ENCODE assay signal across 26 cellular contexts in genomic region chr17:82000803-82001649, GRCh38. TPM values are rescaled to one million over a fixed set of nuclear protein-coding genes. Genes with fewer than 3 reads are reported as not detected.
DNase-seq lines count a peak whose midpoint lies in the region; ATAC-seq, FAIRE-seq and TF ChIP-seq lines count a peak whose summit lies in the region.
"Had no signal": no experiment of that assay in that cellular context is flagged by ENCODE, and none has a peak within 500 bp of the region (broad histone marks: within the 10 kb centered on the region; RNA-seq: fewer than 3 reads in every experiment).

No MANE protein-coding gene starts in this region.

- RAD21 ChIA-PET in GM12878 (lab: Charles Lee; ENCODE audit: unreplicated experiment): interaction anchor here (0.7 kb wide), 1 partner anchor 197 kb away, joined by 3 read pairs; no protein-coding TSS in a partner anchor

- in situ Hi-C loops in GM12878 (cut with MboI): no loop called here

- H3K27ac ChIP-seq in BLaER1 (peak overlapping the region; percentile 32; the same call in 1 of the 2 replicates), GM12878 (ENCODE audit: control insufficient read depth, insufficient read depth) (no peak overlapping the region), aorta (ENCODE audit: low read depth in 1 of 2, low read length in 2 of 2) (no peak overlapping the region), right atrium auricular region (no peak overlapping the region)
- H3K27ac ChIP-seq: esophagus muscularis mucosa, parathyroid adenoma, sigmoid colon, SJSA1, upper lobe of right lung had no signal

- TF ChIP-seq POLR2A in GM12878 (IDR thresholded peaks at IDR 0.05; ENCODE audit: low read depth, low read length): 0 out of 2 replicates have a peak, but pooled peaks have one; percentile 15

- H3K4me1 ChIP-seq in BLaER1 (peaks cover 80% of the 10 kb centered on the region), GM12878 (ENCODE audit: control insufficient read depth, insufficient read depth, low read length) (no peaks in the 10 kb centered on the region), aorta (ENCODE audit: control insufficient read depth in 1 of 2, insufficient read depth in 2 of 2, low read length in 2 of 2) (no peaks in the 10 kb centered on the region), right atrium auricular region (peaks cover 0 to 22% of the 10 kb centered on the region in 2 donors)
- H3K4me1 ChIP-seq: parathyroid adenoma, upper lobe of right lung had no signal

- WGBS in GM12878 (ENCODE audit: insufficient coverage, insufficient replicate concordance, low lambda C conversion rate, missing lambda C conversion rate): 82% methylated on average over 33 of the region's 35 CpGs
- WGBS in aorta, 2 donors: 92 to 95% methylated on average over 34 to 35 of the region's 35 CpGs

- H3K9me3 ChIP-seq in BLaER1 (no peaks in the 10 kb centered on the region), GM12878 (replicated peaks; ENCODE audit: control insufficient read depth, insufficient read depth, low read length) (no peaks in the 10 kb centered on the region), aorta (ENCODE audit: control insufficient read depth, low read length) (no peaks in the 10 kb centered on the region), right atrium auricular region (no peaks in the 10 kb centered on the region)
- H3K9me3 ChIP-seq: esophagus muscularis mucosa, sigmoid colon, SJSA1, upper lobe of right lung had no signal

- DNase-seq in NCI-H1694 (lab: John Stamatoyannopoulos, UW) (peak; percentile 56), GM12878 (ENCODE audit: low read depth, low spot score) (no peak), myocyte (ENCODE audit: low read depth) (peak; percentile 53), aorta (no peak), right atrium auricular region (ENCODE audit: low spot score) (no peak)
- DNase-seq: activated CD4-positive, alpha-beta T cell treated with anti-CD3 and anti-CD28 coated beads for 48 hours; activated naive CD4-positive, alpha-beta T cell treated with anti-CD3 and anti-CD28 coated beads for 36 hours; activated T-cell treated with anti-CD3 and anti-CD28 coated beads, Interleukin-2, amount 50 U/mL, for 48 hours; amniotic stem cell; foreskin melanocyte; H9; hypothalamus; NCI-H510A; nephron progenitor cell; sigmoid colon; upper lobe of right lung had no signal

- no peak for TF ChIP-seq EP300 in GM12878 (IDR thresholded peaks at IDR 0.05; ENCODE audit: borderline replicate concordance in 1 of 2, control insufficient read depth in 1 of 2, low read depth in 2 of 2, low read length in 2 of 2)

- CTCF ChIA-PET in GM12878 (lab: Yijun Ruan, JAX): no interaction called here

- H3K9ac ChIP-seq in BLaER1 (peak overlapping the region; percentile 1; the same call in 1 of the 2 replicates), GM12878 (ENCODE audit: control insufficient read depth, insufficient read depth, low read length) (no peak overlapping the region)
- H3K9ac ChIP-seq: parathyroid adenoma had no signal

- H3K27me3 ChIP-seq in BLaER1 (peaks cover 18% of the 10 kb centered on the region; the same call in 1 of the 2 replicates), GM12878 (replicated peaks in 1 of 2; ENCODE audit: control insufficient read depth in 2 of 2, insufficient read depth in 2 of 2, low read length in 1 of 2) (no peaks in the 10 kb centered on the region), aorta (ENCODE audit: control insufficient read depth in 1 of 2, insufficient read depth in 2 of 2, low read length in 1 of 2) (no peaks in the 10 kb centered on the region), right atrium auricular region (no peaks in the 10 kb centered on the region)
- H3K27me3 ChIP-seq: esophagus muscularis mucosa, sigmoid colon, SJSA1, upper lobe of right lung had no signal

- ATAC-seq in GM12878 (no peak), HG02759 (IDR thresholded peaks at IDR 0.05; ENCODE audit: unreplicated experiment) (no peak), aorta (ENCODE audit: low FRiP score) (no peak), HG03095 (IDR thresholded peaks at IDR 0.05; ENCODE audit: unreplicated experiment) (no peak)
- ATAC-seq: Panc1 had no signal

- no TSS peak for BruUV-seq in GM12878 (replicated peaks; lab: Mats Ljungman, UMichigan)

- no peaks in the 10 kb centered on the region for H3K79me2 ChIP-seq in GM12878 (ENCODE audit: control insufficient read depth, insufficient read depth, low read length)

- no peak for TF ChIP-seq CTCF in GM12878 (IDR thresholded peaks at IDR 0.05 in 2 of 3, conservative IDR thresholded peaks at IDR 0.05 in 1 of 3; ENCODE audit: control insufficient read depth in 2 of 3, extremely low read depth in 1 of 3, insufficient read depth in 1 of 3, low read depth in 3 of 3, low read length in 3 of 3)
- no peak for TF ChIP-seq CTCF in right atrium auricular region (IDR thresholded peaks at IDR 0.05)

- SMC1A ChIA-PET in GM12878 (lab: Charles Lee; ENCODE audit: uncharacterized antibody, unreplicated experiment): no interaction called here

- H3K4me3 ChIP-seq in BLaER1: peak overlapping the region; percentile 53
- no peak overlapping the region for H3K4me3 ChIP-seq in GM12878
- no peak overlapping the region for H3K4me3 ChIP-seq in aorta (ENCODE audit: low read length in 2 of 2)
- H3K4me3 ChIP-seq in right atrium auricular region: no peak overlapping the region
- H3K4me3 ChIP-seq: esophagus muscularis mucosa, sigmoid colon, SJSA1, upper lobe of right lung had no signal

- H2AFZ ChIP-seq in GM12878 (ENCODE audit: control insufficient read depth, low read depth, low read length): no peak overlapping the region
- H2AFZ ChIP-seq: parathyroid adenoma had no signal

- POLR2A ChIA-PET in GM12878 (lab: Charles Lee): no interaction called here

- no peak for FAIRE-seq in GM12878 (lab: Jason Lieb, UNC)
- FAIRE-seq: A204.1, bronchial epithelial cell, colon had no signal

- peaks cover 76% of the 10 kb centered on the region for H4K20me1 ChIP-seq in BLaER1
- H4K20me1 ChIP-seq in GM12878 (ENCODE audit: control insufficient read depth, insufficient read depth): no peaks in the 10 kb centered on the region

- H3K36me3 ChIP-seq in BLaER1: 0 out of 2 replicates have a peak, but pooled peaks cover 6% of the 10 kb centered on the region
- peaks cover 0 to 3% of the 10 kb centered on the region in 2 experiments; a peak in 2 of 4 replicates for H3K36me3 ChIP-seq in GM12878 (ENCODE audit: control insufficient read depth in 2 of 2, insufficient read depth in 2 of 2, low read length in 1 of 2)
- no peaks in the 10 kb centered on the region for H3K36me3 ChIP-seq in aorta (ENCODE audit: control insufficient read depth in 1 of 2, insufficient read depth in 2 of 2, low read length in 1 of 2)
- no peaks in the 10 kb centered on the region for H3K36me3 ChIP-seq in right atrium auricular region

- peak overlapping the region; percentile 95 for H3K4me2 ChIP-seq in BLaER1
- H3K4me2 ChIP-seq in GM12878 (ENCODE audit: control insufficient read depth, insufficient read depth): no peak overlapping the region

- TF ChIP-seq RAD21 in GM12878 (IDR thresholded peaks at IDR 0.05; ENCODE audit: insufficient read depth, low read depth, low read length): no peak

- intact Hi-C loops in GM12878 (cut with micrococcal nuclease; ENCODE audit: unreplicated experiment) (no loop called here), aorta (cut with DNase I) (no loop called here)

RNA-seq across cellular contexts. Expression of gene CENPX, which starts 21.7 kb away (rescaled TPM):
- total RNA-seq in GM12878 (2013; cell fraction: nucleolus; rRNA removed): 11.1 and 12.5 TPM in 2 replicates
- total RNA-seq in GM12878 (2014; rRNA removed) (84.0 and 101 TPM in 2 replicates), GM12878 (2014; rRNA removed; fragmentation: Illumina TruSeq; extraction: Trizol) (36.1 and 39.4 TPM in 2 replicates), GM12878 (2021) (84.0 and 89.0 TPM in 2 replicates), myocyte (50.0 and 61.8 TPM in 2 replicates), aorta (10 to 100 TPM; 31.0 to 33.2 TPM), right atrium auricular region (10 to 100 TPM; 36.5 to 47.6 TPM)
- polyA plus RNA-seq in GM12878 (2011; ENCODE audit: low read depth): 25.7 TPM
- polyA plus RNA-seq in GM12878 (2011; rRNA removed) (29.3 and 54.8 TPM in 2 replicates), GM12878 (2014; fragmentation: Illumina TruSeq; extraction: Trizol) (4.1 and 26.8 TPM in 2 replicates), GM12878 (2014; fragmentation: Nextera tagmentation; extraction: Ambion mirVana) (10 to 100 TPM; 11.7 to 39.3 TPM), GM12878 (2014; rRNA removed) (111 and 113 TPM in 2 replicates), GM12878 (2016; fragmentation: Nextera tagmentation; extraction: Ambion mirVana) (100 to 1,000 TPM; 181 to 182 TPM), aorta (100 to 1,000 TPM; 109 TPM)
- 67.3 and 105 TPM in 2 replicates for polyA plus RNA-seq in GM12878 (2011; cell fraction: cytosol; rRNA removed)
- 77.9 and 82.8 TPM in 2 replicates for polyA plus RNA-seq in GM12878 (2011; cell fraction: nucleus; rRNA removed)
- 34.3 and 37.6 TPM in 2 replicates for polyA plus RNA-seq in GM12878 (2012)
- polyA minus RNA-seq in GM12878 (2011; rRNA and poly(A)+ RNA removed): 10.0 and 21.6 TPM in 2 replicates
- 10.6 and 11.4 TPM in 2 replicates for polyA minus RNA-seq in GM12878 (2011; cell fraction: cytosol; rRNA and poly(A)+ RNA removed)
- 12.7 and 15.8 TPM in 2 replicates for polyA minus RNA-seq in GM12878 (2011; cell fraction: nucleus; rRNA and poly(A)+ RNA removed)
- 47.5 TPM for polyA plus RNA-seq in myocyte (2012)

RNA-seq across cellular contexts. Expression of gene LRRC45, which starts 22.1 kb away (rescaled TPM):
- 22.5 and 23.4 TPM in 2 replicates for total RNA-seq in GM12878 (2013; cell fraction: nucleolus; rRNA removed)
- 18.6 and 24.2 TPM in 2 replicates for total RNA-seq in GM12878 (2014; rRNA removed)
- 5.9 and 8.9 TPM in 2 replicates for total RNA-seq in GM12878 (2014; rRNA removed; fragmentation: Illumina TruSeq; extraction: Trizol)
- total RNA-seq in GM12878 (2021): 24.9 and 27.7 TPM in 2 replicates
- polyA plus RNA-seq in GM12878 (2011; ENCODE audit: low read depth): 2.2 TPM
- polyA plus RNA-seq in GM12878 (2011; rRNA removed): 4.5 and 7.7 TPM in 2 replicates
- 7.3 and 16.6 TPM in 2 replicates for polyA plus RNA-seq in GM12878 (2011; cell fraction: cytosol; rRNA removed)
- 72.6 and 103 TPM in 2 replicates for polyA plus RNA-seq in GM12878 (2011; cell fraction: nucleus; rRNA removed)
- 8.6 and 9.9 TPM in 2 replicates for polyA plus RNA-seq in GM12878 (2012)
- polyA plus RNA-seq in GM12878 (2014; fragmentation: Illumina TruSeq; extraction: Trizol): 2.5 and 3.6 TPM in 2 replicates
- under 1 TPM; 0.03 to 0.05 TPM for polyA plus RNA-seq in GM12878 (2014; fragmentation: Nextera tagmentation; extraction: Ambion mirVana)
- polyA plus RNA-seq in GM12878 (2014; rRNA removed): 24.2 and 24.4 TPM in 2 replicates
- 10 to 100 TPM; 12.0 to 13.4 TPM for polyA plus RNA-seq in GM12878 (2016; fragmentation: Nextera tagmentation; extraction: Ambion mirVana)
- 4.2 and 11.4 TPM in 2 replicates for polyA minus RNA-seq in GM12878 (2011; rRNA and poly(A)+ RNA removed)
- 4.7 and 6.4 TPM in 2 replicates for polyA minus RNA-seq in GM12878 (2011; cell fraction: cytosol; rRNA and poly(A)+ RNA removed)
- 12.8 and 27.8 TPM in 2 replicates for polyA minus RNA-seq in GM12878 (2011; cell fraction: nucleus; rRNA and poly(A)+ RNA removed)
- 9.4 and 10.5 TPM in 2 replicates for total RNA-seq in myocyte
- polyA plus RNA-seq in myocyte (2012): 4.8 TPM
- total RNA-seq in aorta: 1 to 10 TPM; 4.3 to 10.0 TPM
- 10 to 100 TPM in 1 of 2 donors, 1 to 10 TPM in 1; 3.1 to 20.1 TPM for polyA plus RNA-seq in aorta
- 1 to 10 TPM; 4.7 to 4.9 TPM for total RNA-seq in right atrium auricular region

RNA-seq across cellular contexts. Expression of gene ASPSCR1, which starts 23.6 kb away (rescaled TPM):
- 52.1 and 55.2 TPM in 2 replicates for total RNA-seq in GM12878 (2013; cell fraction: nucleolus; rRNA removed)
- total RNA-seq in GM12878 (2014; rRNA removed) (34.9 and 43.8 TPM in 2 replicates), GM12878 (2014; rRNA removed; fragmentation: Illumina TruSeq; extraction: Trizol) (14.2 and 19.0 TPM in 2 replicates), GM12878 (2021) (42.4 and 43.3 TPM in 2 replicates), myocyte (21.8 and 29.7 TPM in 2 replicates), aorta (10 to 100 TPM; 30.3 to 30.5 TPM), right atrium auricular region (10 to 100 TPM; 14.1 to 18.8 TPM)
- 8.2 TPM for polyA plus RNA-seq in GM12878 (2011; ENCODE audit: low read depth)
- polyA plus RNA-seq in GM12878 (2011; rRNA removed) (4.1 and 10.3 TPM in 2 replicates), GM12878 (2014; fragmentation: Illumina TruSeq; extraction: Trizol) (1.7 and 10.9 TPM in 2 replicates), GM12878 (2014; fragmentation: Nextera tagmentation; extraction: Ambion mirVana) (1 to 10 TPM; 1.5 to 7.2 TPM), GM12878 (2014; rRNA removed) (48.4 and 58.7 TPM in 2 replicates), GM12878 (2016; fragmentation: Nextera tagmentation; extraction: Ambion mirVana) (10 to 100 TPM; 31.9 to 41.9 TPM), aorta (100 to 1,000 TPM in 1 of 2 donors, 10 to 100 TPM in 1; 15.0 to 108 TPM)
- polyA plus RNA-seq in GM12878 (2011; cell fraction: cytosol; rRNA removed): 19.8 and 36.7 TPM in 2 replicates
- polyA plus RNA-seq in GM12878 (2011; cell fraction: nucleus; rRNA removed): 75.2 and 97.9 TPM in 2 replicates
- polyA plus RNA-seq in GM12878 (2012): 19.6 and 27.9 TPM in 2 replicates
- 5.9 and 17.9 TPM in 2 replicates for polyA minus RNA-seq in GM12878 (2011; rRNA and poly(A)+ RNA removed)
- 8.3 and 13.8 TPM in 2 replicates for polyA minus RNA-seq in GM12878 (2011; cell fraction: cytosol; rRNA and poly(A)+ RNA removed)
- 26.1 and 47.5 TPM in 2 replicates for polyA minus RNA-seq in GM12878 (2011; cell fraction: nucleus; rRNA and poly(A)+ RNA removed)
- polyA plus RNA-seq in myocyte (2012): 25.3 TPM

RNA-seq across cellular contexts. Expression of gene RAC3, which starts 30.5 kb away (rescaled TPM):
- total RNA-seq in GM12878 (2013; cell fraction: nucleolus; rRNA removed): 2.7 and 4.9 TPM in 2 replicates
- total RNA-seq in GM12878 (2014; rRNA removed) (23.5 and 29.8 TPM in 2 replicates), GM12878 (2014; rRNA removed; fragmentation: Illumina TruSeq; extraction: Trizol) (9.0 and 9.2 TPM in 2 replicates), GM12878 (2021) (14.6 and 16.2 TPM in 2 replicates), myocyte (7.3 and 9.8 TPM in 2 replicates), aorta (under 1 TPM in 1 of 2 donors, not detected in 1; 0.57 TPM), right atrium auricular region (1 to 10 TPM in 1 of 2 donors, under 1 TPM in 1; 0.93 to 2.6 TPM)
- polyA plus RNA-seq in GM12878 (2011; ENCODE audit: low read depth): 0.71 TPM
- polyA plus RNA-seq in GM12878 (2011; rRNA removed) (1.2 and 4.2 TPM in 2 replicates), GM12878 (2014; fragmentation: Illumina TruSeq; extraction: Trizol) (2.8 and 9.8 TPM in 2 replicates), GM12878 (2014; fragmentation: Nextera tagmentation; extraction: Ambion mirVana) (under 1 TPM; 0.11 to 0.16 TPM), GM12878 (2014; rRNA removed) (32.9 and 39.8 TPM in 2 replicates), GM12878 (2016; fragmentation: Nextera tagmentation; extraction: Ambion mirVana) (1 to 10 TPM; 1.7 TPM), aorta (1 to 10 TPM in 1 of 2 donors, under 1 TPM in 1; 0.63 to 2.8 TPM)
- polyA plus RNA-seq in GM12878 (2011; cell fraction: cytosol; rRNA removed): 4.7 and 7.5 TPM in 2 replicates
- 33.2 and 47.4 TPM in 2 replicates for polyA plus RNA-seq in GM12878 (2011; cell fraction: nucleus; rRNA removed)
- polyA plus RNA-seq in GM12878 (2012): 3.4 and 4.9 TPM in 2 replicates
- polyA minus RNA-seq in GM12878 (2011; rRNA and poly(A)+ RNA removed): 0.44 and 1.0 TPM in 2 replicates
- 3.1 TPM in 1 of 2 replicates, not detected in the other for polyA minus RNA-seq in GM12878 (2011; cell fraction: cytosol; rRNA and poly(A)+ RNA removed)
- polyA minus RNA-seq in GM12878 (2011; cell fraction: nucleus; rRNA and poly(A)+ RNA removed): 2.3 and 4.8 TPM in 2 replicates
- polyA plus RNA-seq in myocyte (2012): 9.3 TPM

RNA-seq across cellular contexts. Expression of gene DCXR, which starts 36.5 kb away (rescaled TPM):
- 13.4 and 14.9 TPM in 2 replicates for total RNA-seq in GM12878 (2013; cell fraction: nucleolus; rRNA removed)
- total RNA-seq in GM12878 (2014; rRNA removed) (80.8 and 85.8 TPM in 2 replicates), GM12878 (2014; rRNA removed; fragmentation: Illumina TruSeq; extraction: Trizol) (32.4 and 39.9 TPM in 2 replicates), GM12878 (2021) (110 and 119 TPM in 2 replicates), myocyte (99.4 and 105 TPM in 2 replicates), aorta (10 to 100 TPM; 34.9 to 62.2 TPM), right atrium auricular region (100 to 1,000 TPM; 169 to 213 TPM)
- polyA plus RNA-seq in GM12878 (2011; ENCODE audit: low read depth): 79.4 TPM
- polyA plus RNA-seq in GM12878 (2011; rRNA removed) (29.9 and 66.6 TPM in 2 replicates), GM12878 (2014; fragmentation: Illumina TruSeq; extraction: Trizol) (45.6 and 92.0 TPM in 2 replicates), GM12878 (2014; fragmentation: Nextera tagmentation; extraction: Ambion mirVana) (10 to 100 TPM; 12.3 to 44.8 TPM), GM12878 (2014; rRNA removed) (128 and 151 TPM in 2 replicates), GM12878 (2016; fragmentation: Nextera tagmentation; extraction: Ambion mirVana) (100 to 1,000 TPM; 122 to 139 TPM), aorta (10 to 100 TPM; 80.1 to 81.0 TPM)
- polyA plus RNA-seq in GM12878 (2011; cell fraction: cytosol; rRNA removed): 188 and 195 TPM in 2 replicates
- polyA plus RNA-seq in GM12878 (2011; cell fraction: nucleus; rRNA removed): 136 and 154 TPM in 2 replicates
- polyA plus RNA-seq in GM12878 (2012): 73.6 and 79.6 TPM in 2 replicates
- polyA minus RNA-seq in GM12878 (2011; rRNA and poly(A)+ RNA removed): 53.5 and 69.9 TPM in 2 replicates
- polyA minus RNA-seq in GM12878 (2011; cell fraction: cytosol; rRNA and poly(A)+ RNA removed): 23.2 and 25.8 TPM in 2 replicates
- polyA minus RNA-seq in GM12878 (2011; cell fraction: nucleus; rRNA and poly(A)+ RNA removed): 21.6 and 34.3 TPM in 2 replicates
- polyA plus RNA-seq in myocyte (2012): 69.7 TPM

Comparison
In these comparisons a context has a peak if more than half of its experiments do, and no peak if none do; other contexts are left out.
1. DNase-seq: peak in NCI-H1694 (single experiment) and myocyte (single experiment); none in GM12878 (single experiment), aorta (0 of 2) and right atrium auricular region (single experiment).